ENCODE assay signal across 10 cellular contexts in the genomic region with DNA sequence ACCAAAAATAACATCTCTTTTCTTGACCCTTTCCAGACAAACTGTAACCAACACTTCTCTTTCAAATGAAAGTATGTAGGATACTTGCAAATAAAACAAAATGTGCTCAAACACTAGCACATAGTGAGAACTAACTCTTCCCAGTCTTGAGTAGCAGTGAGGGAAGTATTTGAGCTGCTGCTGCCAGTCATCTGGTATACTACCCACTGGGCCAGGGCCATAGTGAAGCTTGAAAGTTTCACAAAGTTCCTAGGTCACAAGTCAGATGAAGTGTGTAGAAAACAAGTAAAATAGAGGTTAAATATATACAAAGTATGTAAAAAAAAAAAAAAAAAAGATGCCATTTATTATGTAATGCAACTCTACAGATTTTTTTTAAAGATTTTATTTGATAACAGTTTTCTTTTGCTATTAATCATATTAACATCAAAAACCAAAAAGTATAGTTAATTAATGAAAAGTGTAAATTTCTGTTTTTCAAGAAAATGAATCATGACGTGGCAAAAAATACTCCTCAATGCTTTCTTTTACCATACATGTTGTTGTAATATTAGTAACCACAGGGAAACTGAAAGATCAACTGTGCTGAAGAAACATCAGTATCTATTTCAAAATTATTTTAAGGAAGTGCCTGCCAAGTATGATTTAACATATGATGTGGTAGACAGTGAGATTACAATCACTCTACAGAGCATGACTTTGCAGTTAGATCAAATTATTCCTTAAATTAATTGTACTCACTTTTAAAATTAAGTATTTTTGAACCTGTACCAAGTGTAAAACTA. TPM values are rescaled to one million over a fixed set of nuclear protein-coding genes. Genes with fewer than 3 reads are reported as not detected.
DNase-seq lines count a peak whose midpoint lies in the region; ATAC-seq and TF ChIP-seq lines count a peak whose summit lies in the region.
"Had no signal": no experiment of that assay in that cellular context is flagged by ENCODE, and none has a peak within 500 bp of the region (broad histone marks: within the 10 kb centered on the region; RNA-seq: fewer than 3 reads in every experiment).

No MANE protein-coding gene starts in this region.

- no peaks in the 10 kb centered on the region for H3K36me3 ChIP-seq in lung (ENCODE audit: control insufficient read depth in 2 of 2, insufficient read depth in 2 of 2, low read length in 2 of 2)
- no peaks in the 10 kb centered on the region for H3K36me3 ChIP-seq in right atrium auricular region

- H3K4me1 ChIP-seq in lung (ENCODE audit: control insufficient read depth in 2 of 2, insufficient read depth in 2 of 2, low read length in 2 of 2) (no peaks in the 10 kb centered on the region), right atrium auricular region (no peaks in the 10 kb centered on the region)

- TF ChIP-seq CTCF in lung (IDR thresholded peaks at IDR 0.05; ENCODE audit: control extremely low read depth, extremely low read depth) = no peak
- no peak for TF ChIP-seq CTCF in right atrium auricular region (IDR thresholded peaks at IDR 0.05)

- H3K4me3 ChIP-seq in lung = no peak overlapping the region
- H3K4me3 ChIP-seq in right atrium auricular region = no peak overlapping the region

- H3K27me3 ChIP-seq in lung (ENCODE audit: control insufficient read depth, insufficient read depth) (no peaks in the 10 kb centered on the region), right atrium auricular region (no peaks in the 10 kb centered on the region)

- peak; percentile 15 to 17 for DNase-seq in Kasumi-1 (lab: John Stamatoyannopoulos, UW)
- peak; percentile 22 for DNase-seq in lung (ENCODE audit: low spot score)
- no peak for DNase-seq in right atrium auricular region (ENCODE audit: low spot score)
- no peak for DNase-seq in activated naive CD4-positive, alpha-beta T cell (lab: John Stamatoyannopoulos, UW)
- no peak for DNase-seq in T-helper 17 cell
- DNase-seq in effector CD8-positive, alpha-beta T cell (lab: John Stamatoyannopoulos, UW) = no peak
- DNase-seq: amygdala, NCI-H1092 treated with DMSO at 0.1 percent for 48 hours had no signal

- no peak overlapping the region for H3K27ac Mint-ChIP-seq in T-helper 17 cell

- no peak overlapping the region for H3K4me3 Mint-ChIP-seq in T-helper 17 cell

- H3K4me1 Mint-ChIP-seq in T-helper 17 cell = peaks cover under 1% of the 10 kb centered on the region

- H3K9me3 ChIP-seq in lung (ENCODE audit: control insufficient read depth in 2 of 2, insufficient read depth in 1 of 2, low read length in 1 of 2) (no peaks in the 10 kb centered on the region), right atrium auricular region (peaks cover 0 to under 1% of the 10 kb centered on the region in 2 donors), T-helper 17 cell (ENCODE audit: control insufficient read depth, low read length, poor library complexity, severe bottlenecking) (peaks cover 3% of the 10 kb centered on the region)

- 26 to 65% methylated on average over 1 of the region's 1 CpG for WGBS in lung, 2 donors

- H3K27me3 Mint-ChIP-seq in T-helper 17 cell = no peaks in the 10 kb centered on the region

- H3K27ac ChIP-seq in lung (ENCODE audit: low read depth in 1 of 2, low read length in 1 of 2) = no peak overlapping the region
- H3K27ac ChIP-seq in right atrium auricular region = no peak overlapping the region

- ATAC-seq in GM18867 (IDR thresholded peaks at IDR 0.05; ENCODE audit: unreplicated experiment) = peak; percentile 88
- peak; percentile 45 for ATAC-seq in HG02759 (IDR thresholded peaks at IDR 0.05; ENCODE audit: unreplicated experiment)
- no peak for ATAC-seq in lung (ENCODE audit: insufficient read depth, low FRiP score)
- ATAC-seq in T-helper 17 cell = no peak

- peaks cover 3% of the 10 kb centered on the region for H3K36me3 Mint-ChIP-seq in T-helper 17 cell (ENCODE audit: low read depth)

RNA-seq across cellular contexts. Expression of a gene that starts 21.6 kb away (rescaled TPM):
- total RNA-seq in lung (10 to 100 TPM; 47.4 to 83.6 TPM), right atrium auricular region (10 to 100 TPM; 33.5 to 55.7 TPM), T-helper 17 cell (100 to 1,000 TPM; 166 to 170 TPM)
- 10 to 100 TPM; 21.3 to 29.6 TPM for polyA plus RNA-seq in lung

Comparison
In these comparisons a context has a peak if more than half of its experiments do, and no peak if none do; other contexts are left out.
1. ATAC-seq: peak in GM18867 (single experiment) and HG02759 (single experiment); none in lung (single experiment) and T-helper 17 cell (single experiment).
2. DNase-seq: peak in Kasumi-1 (2 of 2) and lung (single experiment); none in right atrium auricular region (single experiment), activated naive CD4-positive, alpha-beta T cell (0 of 4), T-helper 17 cell (0 of 3) and effector CD8-positive, alpha-beta T cell (single experiment).